ENCODE assay signal across 15 cellular contexts in the genomic region with DNA sequence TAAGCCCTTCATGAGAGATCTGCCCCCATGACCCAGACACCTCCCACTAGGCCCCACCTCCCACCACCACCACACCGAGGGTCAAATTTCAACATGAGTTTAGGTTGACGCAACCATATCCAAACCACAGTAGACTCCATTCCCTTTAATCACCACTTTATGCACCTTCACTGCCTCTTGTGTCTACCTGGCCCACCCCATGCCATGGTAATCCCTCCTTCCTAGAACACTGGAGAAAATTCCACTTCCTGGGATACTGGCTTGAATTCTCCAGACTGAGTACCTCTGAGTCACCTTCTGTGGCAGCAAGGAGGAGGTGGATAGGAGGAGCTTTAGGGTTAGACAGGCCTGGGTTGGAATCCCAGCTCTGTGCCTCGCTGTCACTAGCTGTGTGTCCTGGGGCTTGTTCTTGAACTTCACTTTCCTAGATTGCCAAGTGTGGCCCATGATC. TPM values are rescaled to one million over a fixed set of nuclear protein-coding genes. Genes with fewer than 3 reads are reported as not detected.
A peak's percentile ranks its signal among the peaks of the same experiment; 100 is the strongest.
DNase-seq lines count a peak whose midpoint lies in the region; ATAC-seq, FAIRE-seq and TF ChIP-seq lines count a peak whose summit lies in the region.
"Had no signal": no experiment of that assay in that cellular context is flagged by ENCODE, and none has a peak within 500 bp of the region (broad histone marks: within the 10 kb centered on the region; RNA-seq: fewer than 3 reads in every experiment).

No MANE protein-coding gene starts in this region.

- no peak overlapping the region for H3K23ac ChIP-seq in IMR-90 (ENCODE audit: low read depth, low read length)
- H3K23ac ChIP-seq in mesenchymal stem cell (ENCODE audit: low read length in 2 of 2): no peak overlapping the region

- no peaks in the 10 kb centered on the region for H3K4me1 Mint-ChIP-seq in activated T-helper 2 cell treated with anti-CD3 and anti-CD28 coated beads, Interferon-gamma antibody, Interleukin-2, Interleukin-4, amounts not matched to agents 10 μg/mL and 5 μg/mL and 100 μg/mL, durations not matched to agents 14 hours and 24 hours and 36 hours (ENCODE audit: low read depth)

- no peak overlapping the region for H2AK9ac ChIP-seq in IMR-90 (replicated peaks; ENCODE audit: low read depth, low read length, poor library complexity)

- H3K56ac ChIP-seq in IMR-90 (ENCODE audit: extremely low read depth, insufficient read depth, low read length): no peak overlapping the region

- H3K9me3 Mint-ChIP-seq in activated T-helper 2 cell treated with anti-CD3 and anti-CD28 coated beads, Interferon-gamma antibody, Interleukin-2, Interleukin-4, amounts not matched to agents 10 μg/mL and 5 μg/mL and 100 μg/mL, durations not matched to agents 14 hours and 24 hours and 36 hours: no peaks in the 10 kb centered on the region
- H3K9me3 Mint-ChIP-seq: activated naive CD8-positive, alpha-beta T cell treated with anti-CD3 and anti-CD28 coated beads, Interleukin-2, amount 10 ng/mL, durations not matched to agents 7 days and 5 days; neural crest cell had no signal

- no peak overlapping the region for H4K91ac ChIP-seq in IMR-90 (ENCODE audit: insufficient read depth, low read depth, low read length)
- no peak overlapping the region for H4K91ac ChIP-seq in mesenchymal stem cell (ENCODE audit: low read length)

- H3K4me3 Mint-ChIP-seq in activated T-helper 2 cell treated with anti-CD3 and anti-CD28 coated beads, Interferon-gamma antibody, Interleukin-2, Interleukin-4, amounts not matched to agents 10 μg/mL and 5 μg/mL and 100 μg/mL, durations not matched to agents 14 hours and 24 hours and 36 hours (ENCODE audit: low read depth): no peak overlapping the region
- H3K4me3 Mint-ChIP-seq: activated naive CD8-positive, alpha-beta T cell treated with anti-CD3 and anti-CD28 coated beads, Interleukin-2, amount 10 ng/mL, durations not matched to agents 7 days and 5 days; neural crest cell had no signal

- dilution Hi-C loops in IMR-90 (cut with HindIII; ENCODE audit: low sequenced_read_pairs, unreplicated experiment): no loop called here

- no peak overlapping the region for H3K27ac ChIP-seq in IMR-90 (ENCODE audit: insufficient read depth, low read length)
- H3K27ac ChIP-seq in foreskin keratinocyte: no peak overlapping the region
- peak overlapping the region; percentile 34 for H3K27ac ChIP-seq in suprapubic skin
- no peak overlapping the region for H3K27ac ChIP-seq in mesenchymal stem cell (ENCODE audit: low read length, poor library complexity, severe bottlenecking)
- H3K27ac ChIP-seq: VCaP had no signal

- H3K18ac ChIP-seq in IMR-90 (ENCODE audit: low read depth, low read length): no peak overlapping the region
- H3K18ac ChIP-seq in mesenchymal stem cell (ENCODE audit: low read depth in 1 of 2, low read length in 2 of 2): no peak overlapping the region

- DNase-seq in IMR-90: peak; percentile 39
- peak; percentile 77 for DNase-seq in RCC 7860 (ENCODE audit: low spot score)
- DNase-seq in foreskin keratinocyte: peak; percentile 93 to 96
- DNase-seq in suprapubic skin (ENCODE audit: low spot score in 2 of 2): no peak
- no peak for DNase-seq in mesenchymal stem cell
- DNase-seq in activated T-helper 2 cell treated with anti-CD3 and anti-CD28 coated beads, Interferon-gamma antibody, Interleukin-2, Interleukin-4, amounts not matched to agents 10 μg/mL and 5 μg/mL and 100 μg/mL, durations not matched to agents 14 hours and 24 hours and 36 hours (ENCODE audit: low spot score): no peak
- no peak for DNase-seq in NCI-H146 (lab: John Stamatoyannopoulos, UW)
- DNase-seq: activated CD8-positive, alpha-beta memory T cell treated with anti-CD3 and anti-CD28 coated beads, Interleukin-2, amount 50 U/mL, for 4 hours; activated naive CD8-positive, alpha-beta T cell treated with anti-CD3 and anti-CD28 coated beads, Interleukin-2, amount 10 ng/mL, durations not matched to agents 7 days and 5 days; dermis blood vessel endothelial cell; left ventricle myocardium superior; NCI-H82 had no signal

- H3K4me1 ChIP-seq in IMR-90 (ENCODE audit: control insufficient read depth, insufficient read depth, low read length) (peaks cover 1% of the 10 kb centered on the region), foreskin keratinocyte (no peaks in the 10 kb centered on the region), suprapubic skin (peaks cover 79% of the 10 kb centered on the region), mesenchymal stem cell (ENCODE audit: control insufficient read depth, insufficient read depth, low read depth, low read length) (peaks cover 16% of the 10 kb centered on the region)

- no peak overlapping the region for H3K9ac ChIP-seq in IMR-90 (ENCODE audit: low read depth, low read length)
- H3K9ac ChIP-seq in mesenchymal stem cell (ENCODE audit: low read length): no peak overlapping the region

- H3K4me2 ChIP-seq in IMR-90 (ENCODE audit: low read depth, low read length): no peak overlapping the region
- no peak overlapping the region for H3K4me2 ChIP-seq in mesenchymal stem cell (ENCODE audit: low read length, poor library complexity, severe bottlenecking)

- H3K79me1 ChIP-seq in IMR-90 (ENCODE audit: low read depth in 1 of 2, low read length in 2 of 2) (no peaks in the 10 kb centered on the region), mesenchymal stem cell (replicated peaks; ENCODE audit: low read length, poor library complexity, severe bottlenecking) (no peaks in the 10 kb centered on the region)

- no peak overlapping the region for H3K4me3 ChIP-seq in IMR-90 (ENCODE audit: insufficient read depth, low read depth, low read length)
- no peak overlapping the region for H3K4me3 ChIP-seq in suprapubic skin
- H3K4me3 ChIP-seq in mesenchymal stem cell (ENCODE audit: insufficient read depth in 1 of 2, low read depth in 1 of 2, low read length in 2 of 2): no peak overlapping the region

- FAIRE-seq in RCC 7860 (lab: Jason Lieb, UNC): no peak

- H2BK5ac ChIP-seq in IMR-90 (ENCODE audit: low read depth, low read length, poor library complexity, severe bottlenecking): no peak overlapping the region
- no peak overlapping the region for H2BK5ac ChIP-seq in mesenchymal stem cell (ENCODE audit: low read depth, low read length, poor library complexity, severe bottlenecking)

- H3K36me3 ChIP-seq in IMR-90 (ENCODE audit: control insufficient read depth, insufficient read depth, low read length): no peaks in the 10 kb centered on the region
- no peaks in the 10 kb centered on the region for H3K36me3 ChIP-seq in suprapubic skin
- H3K36me3 ChIP-seq in mesenchymal stem cell (ENCODE audit: control insufficient read depth in 1 of 2, insufficient read depth in 2 of 2, low read depth in 1 of 2, low read length in 2 of 2): no peaks in the 10 kb centered on the region

- TF ChIP-seq POLR2A in IMR-90 (IDR thresholded peaks at IDR 0.05; ENCODE audit: low read depth, low read length): no peak
- TF ChIP-seq POLR2A in suprapubic skin (IDR thresholded peaks at IDR 0.05): no peak

- H2BK20ac ChIP-seq in IMR-90 (ENCODE audit: low read depth, low read length): no peak overlapping the region

- CTCF ChIA-PET in IMR-90 (lab: Yijun Ruan, JAX): interaction anchor here (1.4 to 6.0 kb wide), 4 partner anchors 8 to 198 kb away, joined by 3 to 111 read pairs (median 8); no protein-coding TSS in a partner anchor

- H2BK15ac ChIP-seq in IMR-90 (ENCODE audit: low read depth, low read length) (no peak overlapping the region), mesenchymal stem cell (ENCODE audit: low read depth, poor library complexity, severe bottlenecking) (no peak overlapping the region)

- H3K14ac ChIP-seq in IMR-90 (replicated peaks; ENCODE audit: low read depth, low read length) (no peak overlapping the region), mesenchymal stem cell (ENCODE audit: low read length in 2 of 2) (no peak overlapping the region)

- H2AFZ ChIP-seq in IMR-90 (replicated peaks; ENCODE audit: low read length, poor library complexity): no peak overlapping the region
- no peak overlapping the region for H2AFZ ChIP-seq in mesenchymal stem cell (ENCODE audit: low read depth, low read length)

- intact Hi-C loops in IMR-90 (cut with micrococcal nuclease): loop anchor here (2.0 kb wide), 1 partner anchor 23 kb away; no protein-coding TSS in a partner anchor
- intact Hi-C loops in activated T-helper 2 cell treated with anti-CD3 and anti-CD28 coated beads, Interferon-gamma antibody, Interleukin-2, Interleukin-4, amounts not matched to agents 10 μg/mL and 5 μg/mL and 100 μg/mL, durations not matched to agents 14 hours and 24 hours and 36 hours (cut with micrococcal nuclease): loop anchor here (5.0 kb wide), 1 partner anchor 360 kb away; no protein-coding TSS in a partner anchor

- H2BK120ac ChIP-seq in IMR-90 (ENCODE audit: low read depth, low read length) (no peak overlapping the region), mesenchymal stem cell (ENCODE audit: low read depth, low read length) (no peak overlapping the region)

- 67% methylated on average over 1 of the region's 3 CpGs; no CpG with 5 or more reads in 1 of the 2 experiments for WGBS in IMR-90 (ENCODE audit: extremely low coverage in 2 of 2, insufficient read length in 1 of 2), 2 experiments
- WGBS in suprapubic skin: 79% methylated on average over 3 of the region's 3 CpGs
- WGBS in mesenchymal stem cell: 84% methylated on average over 3 of the region's 3 CpGs

- peaks cover 1% of the 10 kb centered on the region for H3K27me3 Mint-ChIP-seq in activated T-helper 2 cell treated with anti-CD3 and anti-CD28 coated beads, Interferon-gamma antibody, Interleukin-2, Interleukin-4, amounts not matched to agents 10 μg/mL and 5 μg/mL and 100 μg/mL, durations not matched to agents 14 hours and 24 hours and 36 hours (ENCODE audit: low read depth)

- H2BK12ac ChIP-seq in mesenchymal stem cell (ENCODE audit: low read length in 2 of 2): no peak overlapping the region

- BruUV-seq in IMR-90 (replicated peaks; lab: Mats Ljungman, UMichigan): no TSS peak

- POLR2A ChIA-PET in IMR-90 (lab: Charles Lee; ENCODE audit: unreplicated experiment): no interaction called here

- H3K36me3 Mint-ChIP-seq in activated T-helper 2 cell treated with anti-CD3 and anti-CD28 coated beads, Interferon-gamma antibody, Interleukin-2, Interleukin-4, amounts not matched to agents 10 μg/mL and 5 μg/mL and 100 μg/mL, durations not matched to agents 14 hours and 24 hours and 36 hours (ENCODE audit: low read depth): no peaks in the 10 kb centered on the region
- H3K36me3 Mint-ChIP-seq: activated naive CD8-positive, alpha-beta T cell treated with anti-CD3 and anti-CD28 coated beads, Interleukin-2, amount 10 ng/mL, durations not matched to agents 7 days and 5 days had no signal

- TF ChIP-seq CTCF in IMR-90 (conservative IDR thresholded peaks at IDR 0.05; ENCODE audit: low read depth, low read length): no peak
- TF ChIP-seq CTCF in foreskin keratinocyte (conservative IDR thresholded peaks at IDR 0.05): no peak
- no peak for TF ChIP-seq CTCF in suprapubic skin (IDR thresholded peaks at IDR 0.05)

- no peak overlapping the region for H3K27ac Mint-ChIP-seq in activated T-helper 2 cell treated with anti-CD3 and anti-CD28 coated beads, Interferon-gamma antibody, Interleukin-2, Interleukin-4, amounts not matched to agents 10 μg/mL and 5 μg/mL and 100 μg/mL, durations not matched to agents 14 hours and 24 hours and 36 hours
- H3K27ac Mint-ChIP-seq: activated naive CD8-positive, alpha-beta T cell treated with anti-CD3 and anti-CD28 coated beads, Interleukin-2, amount 10 ng/mL, durations not matched to agents 7 days and 5 days had no signal

- TF ChIP-seq EP300 in suprapubic skin (IDR thresholded peaks at IDR 0.05): no peak

- TF ChIP-seq RAD21 in IMR-90 (IDR thresholded peaks at IDR 0.05; ENCODE audit: low read length): no peak

- no peaks in the 10 kb centered on the region for H3K27me3 ChIP-seq in IMR-90 (ENCODE audit: control insufficient read depth, insufficient read depth, low read length)
- H3K27me3 ChIP-seq in foreskin keratinocyte: no peaks in the 10 kb centered on the region
- H3K27me3 ChIP-seq in suprapubic skin: no peaks in the 10 kb centered on the region
- H3K27me3 ChIP-seq in mesenchymal stem cell (ENCODE audit: control insufficient read depth in 1 of 2, insufficient read depth in 1 of 2, low read length in 2 of 2): peaks cover 0 to 5% of the 10 kb centered on the region in 2 experiments

- no peak overlapping the region for H2AK5ac ChIP-seq in IMR-90 (ENCODE audit: low read depth, low read length)
- H2AK5ac ChIP-seq in mesenchymal stem cell (ENCODE audit: low read length, severe bottlenecking): no peak overlapping the region

- 0 out of 2 replicates have a peak, but pooled peaks cover 4% of the 10 kb centered on the region for H3K9me1 ChIP-seq in IMR-90 (ENCODE audit: insufficient read depth, low read length)

- ATAC-seq in IMR-90 (ENCODE audit: low read depth): no peak
- peak; percentile 88 for ATAC-seq in foreskin keratinocyte
- no peak for ATAC-seq in HG02885 (IDR thresholded peaks at IDR 0.05; ENCODE audit: poor library complexity, unreplicated experiment)
- ATAC-seq: left ventricle myocardium superior had no signal

- no peak overlapping the region for H4K5ac ChIP-seq in IMR-90 (ENCODE audit: low read depth, low read length)

- in situ Hi-C loops in IMR-90 (cut with MboI; ENCODE audit: low sequenced_read_pairs): loop anchor here (25.0 kb wide), 1 partner anchor 1085 kb away; the partner anchor contains the start of genes IFT43 and TGFB3

- no peak overlapping the region for H3K4ac ChIP-seq in IMR-90 (ENCODE audit: low read depth, low read length)
- H3K4ac ChIP-seq in mesenchymal stem cell (ENCODE audit: low read depth in 1 of 2, low read length in 2 of 2): no peak overlapping the region

- no peak overlapping the region for H4K8ac ChIP-seq in IMR-90 (ENCODE audit: low read depth in 2 of 2, low read length in 2 of 2)
- no peak overlapping the region for H4K8ac ChIP-seq in mesenchymal stem cell (ENCODE audit: low read length)

- H3K9me3 ChIP-seq in IMR-90 (ENCODE audit: control insufficient read depth, insufficient read depth, low read length) (no peaks in the 10 kb centered on the region), suprapubic skin (no peaks in the 10 kb centered on the region), mesenchymal stem cell (ENCODE audit: control insufficient read depth, low read length) (no peaks in the 10 kb centered on the region)

- H4K20me1 ChIP-seq in IMR-90 (ENCODE audit: insufficient read depth, low read length): no peaks in the 10 kb centered on the region

RNA-seq across cellular contexts. Expression of gene CIPC, which starts 26.1 kb away (rescaled TPM):
- 12.9 and 13.1 TPM in 2 replicates for total RNA-seq in IMR-90 (2012; rRNA removed)
- polyA plus RNA-seq in IMR-90 (2012; rRNA removed): 5.6 and 6.6 TPM in 2 replicates
- polyA plus RNA-seq in IMR-90 (2012; cell fraction: cytosol; rRNA removed): 2.7 and 2.8 TPM in 2 replicates
- polyA plus RNA-seq in IMR-90 (2012; cell fraction: nucleus; rRNA removed; ENCODE audit: low replicate concordance): 2.8 and 5.9 TPM in 2 replicates
- total RNA-seq in foreskin keratinocyte: 10.0 and 10.1 TPM in 2 replicates
- 2.3 and 3.0 TPM in 2 replicates for polyA plus RNA-seq in foreskin keratinocyte
- total RNA-seq in suprapubic skin: 10 to 100 TPM; 47.2 to 79.0 (median 53.9) TPM
- 8.8 TPM for polyA plus RNA-seq in mesenchymal stem cell (2013, experiment 1 of 2)
- polyA plus RNA-seq in mesenchymal stem cell (2013, experiment 2 of 2): 8.8 TPM
- 10.9 and 11.3 TPM in 2 replicates for total RNA-seq in activated T-helper 2 cell treated with anti-CD3 and anti-CD28 coated beads, Interferon-gamma antibody, Interleukin-2, Interleukin-4, amounts not matched to agents 10 μg/mL and 5 μg/mL and 100 μg/mL, durations not matched to agents 14 hours and 24 hours and 36 hours

RNA-seq across cellular contexts. Expression of gene IRF2BPL, which starts 43.5 kb away (rescaled TPM):
- total RNA-seq in IMR-90 (2012; rRNA removed) (6.3 and 8.9 TPM in 2 replicates), foreskin keratinocyte (20.2 and 20.7 TPM in 2 replicates), suprapubic skin (10 to 100 TPM; 44.7 to 72.7 (median 65.6) TPM)
- polyA plus RNA-seq in IMR-90 (2012; rRNA removed) (14.5 and 15.8 TPM in 2 replicates), foreskin keratinocyte (8.0 and 8.7 TPM in 2 replicates)
- 13.2 and 35.9 TPM in 2 replicates for polyA plus RNA-seq in IMR-90 (2012; cell fraction: cytosol; rRNA removed)
- 24.7 and 36.8 TPM in 2 replicates for polyA plus RNA-seq in IMR-90 (2012; cell fraction: nucleus; rRNA removed; ENCODE audit: low replicate concordance)
- polyA plus RNA-seq in mesenchymal stem cell (2013, experiment 1 of 2): 49.1 TPM
- polyA plus RNA-seq in mesenchymal stem cell (2013, experiment 2 of 2): 48.1 TPM
- total RNA-seq in activated T-helper 2 cell treated with anti-CD3 and anti-CD28 coated beads, Interferon-gamma antibody, Interleukin-2, Interleukin-4, amounts not matched to agents 10 μg/mL and 5 μg/mL and 100 μg/mL, durations not matched to agents 14 hours and 24 hours and 36 hours: 34.8 and 35.8 TPM in 2 replicates

Comparison
In these comparisons a context has a peak if more than half of its experiments do, and no peak if none do; other contexts are left out.
1. DNase-seq: peak in IMR-90 (single experiment), RCC 7860 (single experiment) and foreskin keratinocyte (2 of 2); none in suprapubic skin (0 of 2), mesenchymal stem cell (single experiment), activated T-helper 2 cell treated with anti-CD3 and anti-CD28 coated beads, Interferon-gamma antibody, Interleukin-2, Interleukin-4, amounts not matched to agents 10 μg/mL and 5 μg/mL and 100 μg/mL, durations not matched to agents 14 hours and 24 hours and 36 hours (single experiment) and NCI-H146 (single experiment).